ENCODE assay signal across 19 cellular contexts in the genomic region with DNA sequence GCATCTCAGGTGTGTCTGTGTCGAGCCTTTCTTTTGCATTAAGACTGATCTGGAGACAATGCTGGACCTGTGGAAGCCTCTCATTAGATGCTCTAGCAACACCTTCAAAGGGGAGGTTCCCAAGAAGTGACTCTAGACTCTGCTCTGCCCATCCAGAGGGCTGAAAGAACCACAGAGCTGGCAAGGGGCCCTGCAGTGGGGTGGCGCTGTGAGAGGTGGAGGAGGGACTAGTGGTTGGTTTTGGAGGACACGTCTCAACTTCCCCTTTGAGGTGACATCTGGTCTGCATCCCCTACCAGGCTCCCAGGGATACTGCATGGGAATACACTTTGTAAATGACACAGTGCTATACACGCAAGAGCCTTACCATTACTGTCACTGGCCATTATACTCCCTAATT. TPM values are rescaled to one million over a fixed set of nuclear protein-coding genes. Genes with fewer than 3 reads are reported as not detected.
"Had no signal": no experiment of that assay in that cellular context is flagged by ENCODE, and none has a peak within 500 bp of the region (broad histone marks: within the 10 kb centered on the region; RNA-seq: fewer than 3 reads in every experiment).

No MANE protein-coding gene starts in this region.

- H3K27ac ChIP-seq: dorsolateral prefrontal cortex, stomach, thoracic aorta, transverse colon had no signal

- ATAC-seq: esophagus mucosa; left ventricle myocardium superior; naive thymus-derived CD4-positive, alpha-beta T cell had no signal

- DNase-seq: cortex of kidney; dorsolateral prefrontal cortex; effector memory CD4-positive, alpha-beta T cell; immature natural killer cell; left ventricle myocardium superior; mesendoderm; naive thymus-derived CD4-positive, alpha-beta T cell; nephron progenitor cell; small intestine; stimulated activated CD4-positive, alpha-beta T cell treated with anti-CD3 and anti-CD28 coated beads, Interleukin-12 subunit alpha, Interleukin-12 subunit beta, amount 100 ng/mL, for 4 hours; stimulated activated naive CD4-positive, alpha-beta T cell; stomach; substantia nigra; transverse colon had no signal

- H3K4me3 ChIP-seq: dorsolateral prefrontal cortex, stomach, thoracic aorta, transverse colon had no signal

RNA-seq across cellular contexts. Expression of a gene that starts 34.2 kb away (rescaled TPM):
- total RNA-seq: esophagus mucosa; fibroblast of lung; naive thymus-derived CD4-positive, alpha-beta T cell; omental fat pad; pulmonary artery endothelial cell; thoracic aorta had no signal
